In the genomic region with DNA sequence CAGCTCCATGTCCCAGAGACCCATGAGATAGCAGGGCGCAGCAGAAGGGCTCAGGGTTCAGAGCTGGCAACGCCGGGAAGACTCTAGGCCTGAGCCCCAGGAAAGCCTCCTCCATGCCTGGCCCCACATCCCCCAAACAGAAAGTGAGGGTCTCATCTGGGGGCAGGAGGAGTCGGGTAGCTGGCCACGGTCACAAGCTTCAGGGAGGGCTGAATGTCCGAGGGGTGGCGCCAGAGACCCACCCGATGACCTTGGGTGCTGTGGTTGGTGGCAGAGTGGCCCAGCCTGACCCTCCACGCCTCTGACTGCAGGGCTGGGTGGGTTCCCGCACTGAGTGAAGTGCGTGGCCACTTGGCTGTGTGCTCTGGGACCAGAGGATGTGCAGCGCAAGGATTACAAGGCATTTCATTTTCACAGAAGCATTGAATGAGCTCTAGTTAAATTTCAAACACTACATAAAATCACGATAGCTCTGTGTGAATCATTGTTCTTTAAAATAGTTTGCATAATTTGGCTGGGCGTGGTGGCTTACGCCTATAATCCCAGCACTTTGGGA, we compare ENCODE assay signal across 7 cellular contexts.
DNase-seq lines count a peak whose midpoint lies in the region; ATAC-seq and TF ChIP-seq lines count a peak whose summit lies in the region.

No MANE protein-coding gene starts in this region.

- no peak overlapping the region for H3K4me2 ChIP-seq in DOHH2 (ENCODE audit: low read length)

- peak overlapping the region; percentile 60 for H3K9ac ChIP-seq in iPS-15b (ENCODE audit: low read depth, low read length)

- no peak for ATAC-seq in stimulated activated naive B cell treated with anti-CD40 and anti-IgM and Interleukin-4, amounts not matched to agents 10 μg/mL and 1 μg/mL and 100 μg/mL, for 72 hours (replicated peaks)
- no peak for ATAC-seq in HG02884 (IDR thresholded peaks at IDR 0.05; ENCODE audit: unreplicated experiment)

- no peak overlapping the region for H3K27ac Mint-ChIP-seq in stimulated activated naive CD8-positive, alpha-beta T cell treated with anti-CD3 and anti-CD28 coated beads, Interleukin-15, Interleukin-2, amounts not matched to agents 100 ng/mL and 50 ng/mL, for 24 hours
- H3K27ac Mint-ChIP-seq in stimulated activated naive B cell treated with anti-CD40 and anti-IgM and Interleukin-4, amounts not matched to agents 10 μg/mL and 1 μg/mL and 100 μg/mL, for 72 hours = no peak overlapping the region

- peaks cover 11% of the 10 kb centered on the region for H3K79me2 ChIP-seq in DOHH2 (ENCODE audit: control insufficient read depth, low read length)

- no peaks in the 10 kb centered on the region for H3K9me3 ChIP-seq in DOHH2 (ENCODE audit: control insufficient read depth, insufficient read depth, low read length)
- H3K9me3 ChIP-seq in iPS-15b (ENCODE audit: control insufficient read depth, insufficient read depth, low read length) = no peaks in the 10 kb centered on the region

- no peaks in the 10 kb centered on the region; the same call in 1 of the 2 replicates for H3F3A ChIP-seq in DOHH2 (ENCODE audit: control insufficient read depth, insufficient read depth)

- no peaks in the 10 kb centered on the region for H3K27me3 ChIP-seq in DOHH2 (ENCODE audit: control insufficient read depth, low read length)
- H3K27me3 ChIP-seq in iPS-15b (ENCODE audit: control insufficient read depth, insufficient read depth, low read length) = no peaks in the 10 kb centered on the region

- H3K4me3 ChIP-seq in DOHH2 (ENCODE audit: low read length) = no peak overlapping the region
- H3K4me3 ChIP-seq in iPS-15b (ENCODE audit: low read depth, low read length) = no peak overlapping the region

- TF ChIP-seq CTCF in DOHH2 (IDR thresholded peaks at IDR 0.05; ENCODE audit: low read depth, low read length, poor library complexity, severe bottlenecking) = peak; percentile 63

- no peaks in the 10 kb centered on the region for H3K36me3 Mint-ChIP-seq in stimulated activated naive CD8-positive, alpha-beta T cell treated with anti-CD3 and anti-CD28 coated beads, Interleukin-15, Interleukin-2, amounts not matched to agents 100 ng/mL and 50 ng/mL, for 24 hours (ENCODE audit: low read depth)
- no peaks in the 10 kb centered on the region for H3K36me3 Mint-ChIP-seq in stimulated activated naive B cell treated with anti-CD40 and anti-IgM and Interleukin-4, amounts not matched to agents 10 μg/mL and 1 μg/mL and 100 μg/mL, for 72 hours

- H3K4me1 Mint-ChIP-seq in stimulated activated naive CD8-positive, alpha-beta T cell treated with anti-CD3 and anti-CD28 coated beads, Interleukin-15, Interleukin-2, amounts not matched to agents 100 ng/mL and 50 ng/mL, for 24 hours (ENCODE audit: low read depth) = peaks cover 7% of the 10 kb centered on the region
- H3K4me1 Mint-ChIP-seq in stimulated activated naive B cell treated with anti-CD40 and anti-IgM and Interleukin-4, amounts not matched to agents 10 μg/mL and 1 μg/mL and 100 μg/mL, for 72 hours = peaks cover 8 to 24% of the 10 kb centered on the region in 2 donors

- no peaks in the 10 kb centered on the region for H3K9me3 Mint-ChIP-seq in stimulated activated naive CD8-positive, alpha-beta T cell treated with anti-CD3 and anti-CD28 coated beads, Interleukin-15, Interleukin-2, amounts not matched to agents 100 ng/mL and 50 ng/mL, for 24 hours
- H3K9me3 Mint-ChIP-seq in stimulated activated naive B cell treated with anti-CD40 and anti-IgM and Interleukin-4, amounts not matched to agents 10 μg/mL and 1 μg/mL and 100 μg/mL, for 72 hours = no peaks in the 10 kb centered on the region

- H3K36me3 ChIP-seq in DOHH2 (ENCODE audit: control insufficient read depth, low read length) = no peaks in the 10 kb centered on the region
- H3K36me3 ChIP-seq in iPS-15b (ENCODE audit: control insufficient read depth, insufficient read depth, low read length) = peaks cover 3% of the 10 kb centered on the region

- H3K27me3 Mint-ChIP-seq in stimulated activated naive CD8-positive, alpha-beta T cell treated with anti-CD3 and anti-CD28 coated beads, Interleukin-15, Interleukin-2, amounts not matched to agents 100 ng/mL and 50 ng/mL, for 24 hours = no peaks in the 10 kb centered on the region
- no peaks in the 10 kb centered on the region for H3K27me3 Mint-ChIP-seq in stimulated activated naive B cell treated with anti-CD40 and anti-IgM and Interleukin-4, amounts not matched to agents 10 μg/mL and 1 μg/mL and 100 μg/mL, for 72 hours

- peak overlapping the region; percentile 40 for H3K4me3 Mint-ChIP-seq in stimulated activated naive CD8-positive, alpha-beta T cell treated with anti-CD3 and anti-CD28 coated beads, Interleukin-15, Interleukin-2, amounts not matched to agents 100 ng/mL and 50 ng/mL, for 24 hours
- H3K4me3 Mint-ChIP-seq in stimulated activated naive B cell treated with anti-CD40 and anti-IgM and Interleukin-4, amounts not matched to agents 10 μg/mL and 1 μg/mL and 100 μg/mL, for 72 hours = peak overlapping the region in 1 of 2 donors; percentile 13

- H4K20me1 ChIP-seq in DOHH2 (ENCODE audit: control insufficient read depth, insufficient read depth, low read depth, low read length) = no peaks in the 10 kb centered on the region

- H3K9me2 ChIP-seq in DOHH2 (replicated peaks; ENCODE audit: control insufficient read depth, low read length) = no peaks in the 10 kb centered on the region

- peaks cover 24% of the 10 kb centered on the region for H3K4me1 ChIP-seq in DOHH2 (ENCODE audit: control insufficient read depth, low read length)
- no peaks in the 10 kb centered on the region for H3K4me1 ChIP-seq in iPS-15b (ENCODE audit: control insufficient read depth, insufficient read depth, low read length)

- no peak overlapping the region for H3K27ac ChIP-seq in DOHH2 (ENCODE audit: low read depth, low read length)

- DNase-seq in HuH-7.5 (ENCODE audit: low spot score) = peak; percentile 81
- DNase-seq in amygdala (lab: John Stamatoyannopoulos, UW) = peak in 40 of 56 donors; percentile 20 to 83 (median 58)
- no peak for DNase-seq in stimulated activated naive B cell treated with anti-CD40 and anti-IgM and Interleukin-4, amounts not matched to agents 10 μg/mL and 1 μg/mL and 100 μg/mL, for 72 hours
